Comparison of ENCODE assay signal across 8 cellular contexts in the genomic region with DNA sequence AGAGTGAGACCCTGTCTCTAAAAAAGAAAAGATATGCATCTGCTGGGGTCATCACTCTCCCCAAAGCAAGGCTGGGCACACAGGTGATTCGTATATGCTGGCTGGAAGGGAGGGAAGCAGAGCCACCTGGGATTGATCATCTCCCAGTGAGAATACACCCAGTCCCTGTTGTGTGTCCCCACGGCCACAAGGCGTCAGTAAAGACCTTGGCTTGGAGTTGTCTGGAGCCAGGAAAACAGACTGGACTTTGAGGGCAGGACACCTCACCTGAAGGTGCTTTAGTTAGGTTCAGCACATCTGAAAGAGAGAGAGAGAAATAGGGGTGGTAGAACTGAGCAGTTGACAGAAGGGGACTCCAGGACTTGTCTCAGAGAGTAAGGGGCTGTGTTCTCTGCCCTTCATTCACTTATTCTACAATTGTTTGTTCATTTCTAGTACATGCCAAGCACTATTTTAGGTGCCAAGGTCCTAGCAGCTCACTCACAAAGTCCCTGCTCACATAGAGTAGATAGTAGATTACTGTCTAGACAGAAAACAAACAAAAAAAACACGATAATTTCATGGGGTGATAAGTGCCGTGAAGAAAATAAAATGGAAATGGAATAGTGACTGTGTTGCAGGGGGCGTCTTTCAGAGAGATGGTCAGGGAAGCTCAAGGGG. TPM values are rescaled to one million over a fixed set of nuclear protein-coding genes. Genes with fewer than 3 reads are reported as not detected.
DNase-seq lines count a peak whose midpoint lies in the region; ATAC-seq and TF ChIP-seq lines count a peak whose summit lies in the region.

No MANE protein-coding gene starts in this region.

- TF ChIP-seq CTCF in Loucy (conservative IDR thresholded peaks at IDR 0.05; ENCODE audit: low read length): peak; percentile 94

- H3F3A ChIP-seq in Loucy (ENCODE audit: low read depth): no peaks in the 10 kb centered on the region

- H3K27ac Mint-ChIP-seq in activated CD8-positive, alpha-beta memory T cell treated with anti-CD3 and anti-CD28 coated beads, Interleukin-2, amount 10 ng/mL, durations not matched to agents 7 days and 5 days: no peak overlapping the region

- no peaks in the 10 kb centered on the region for H4K20me1 ChIP-seq in Loucy (ENCODE audit: insufficient read depth, low read length, poor library complexity, severe bottlenecking)

- no peaks in the 10 kb centered on the region for H3K36me3 Mint-ChIP-seq in activated CD8-positive, alpha-beta memory T cell treated with anti-CD3 and anti-CD28 coated beads, Interleukin-2, amount 10 ng/mL, durations not matched to agents 7 days and 5 days

- H3K4me3 Mint-ChIP-seq in activated CD8-positive, alpha-beta memory T cell treated with anti-CD3 and anti-CD28 coated beads, Interleukin-2, amount 10 ng/mL, durations not matched to agents 7 days and 5 days: no peak overlapping the region

- ATAC-seq in GM21447 (IDR thresholded peaks at IDR 0.05; ENCODE audit: unreplicated experiment) (no peak), GM19397 (IDR thresholded peaks at IDR 0.05; ENCODE audit: unreplicated experiment) (no peak)
- ATAC-seq in activated CD8-positive, alpha-beta memory T cell treated with anti-CD3 and anti-CD28 coated beads, Interleukin-2, amount 10 ng/mL, durations not matched to agents 7 days and 5 days: no peak

- H3K79me2 ChIP-seq in Loucy (ENCODE audit: insufficient read depth, low read length): no peaks in the 10 kb centered on the region

- H3K9me3 Mint-ChIP-seq in activated CD8-positive, alpha-beta memory T cell treated with anti-CD3 and anti-CD28 coated beads, Interleukin-2, amount 10 ng/mL, durations not matched to agents 7 days and 5 days (ENCODE audit: low read depth): no peaks in the 10 kb centered on the region

- no peak overlapping the region for H3K9ac ChIP-seq in Loucy (ENCODE audit: low read depth, low read length, poor library complexity, severe bottlenecking)

- no peaks in the 10 kb centered on the region for H3K36me3 ChIP-seq in Loucy (ENCODE audit: insufficient read depth, low read length)

- no peak overlapping the region for H3K4me2 ChIP-seq in Loucy (ENCODE audit: low read depth, low read length, poor library complexity, severe bottlenecking)

- peak overlapping the region; percentile 14; the same call in 1 of the 2 replicates for H2AFZ ChIP-seq in Loucy (ENCODE audit: low read length)

- peaks cover 27% of the 10 kb centered on the region for H3K4me1 Mint-ChIP-seq in activated CD8-positive, alpha-beta memory T cell treated with anti-CD3 and anti-CD28 coated beads, Interleukin-2, amount 10 ng/mL, durations not matched to agents 7 days and 5 days

- H3K9me3 ChIP-seq in Loucy (ENCODE audit: insufficient read depth, low read depth, low read length): no peaks in the 10 kb centered on the region

- H3K9me2 ChIP-seq in Loucy (replicated peaks; ENCODE audit: low read depth, low read length): no peaks in the 10 kb centered on the region

- DNase-seq in ELR (ENCODE audit: low read depth) (peak; percentile 78), RKO (ENCODE audit: low spot score) (peak; percentile 74), epidermal melanocyte (ENCODE audit: insufficient read length, low spot score) (peak; percentile 65), mucosa of gallbladder (ENCODE audit: low spot score) (peak; percentile 72)
- no peak for DNase-seq in activated CD8-positive, alpha-beta memory T cell treated with anti-CD3 and anti-CD28 coated beads, Interleukin-2, amount 10 ng/mL, durations not matched to agents 7 days and 5 days

- no peak overlapping the region for H3K4me3 ChIP-seq in Loucy (ENCODE audit: low read length, poor library complexity, severe bottlenecking)

- no peaks in the 10 kb centered on the region for H3K27me3 ChIP-seq in Loucy (ENCODE audit: insufficient read depth, low read length, poor library complexity, severe bottlenecking)

- no peaks in the 10 kb centered on the region for H3K27me3 Mint-ChIP-seq in activated CD8-positive, alpha-beta memory T cell treated with anti-CD3 and anti-CD28 coated beads, Interleukin-2, amount 10 ng/mL, durations not matched to agents 7 days and 5 days

- H3K4me1 ChIP-seq in Loucy (ENCODE audit: insufficient read depth, low read length, poor library complexity, severe bottlenecking): peaks cover 6% of the 10 kb centered on the region

- CTCF ChIA-PET in activated CD8-positive, alpha-beta memory T cell treated with anti-CD3 and anti-CD28 coated beads, Interleukin-2, amount 10 ng/mL, durations not matched to agents 7 days and 5 days (lab: Charles Lee): interaction anchor here (0.7 to 13.6 kb wide), 14 partner anchors 11 to 180 kb away, joined by 3 to 228 read pairs (median 3); a partner anchor contains a TSS

RNA-seq across cellular contexts. Expression of a gene that starts 13.5 kb away (rescaled TPM):
- total RNA-seq in mucosa of gallbladder: 86.1 TPM
- total RNA-seq in activated CD8-positive, alpha-beta memory T cell treated with anti-CD3 and anti-CD28 coated beads, Interleukin-2, amount 10 ng/mL, durations not matched to agents 7 days and 5 days: 1 to 10 TPM; 2.9 to 4.4 TPM

Comparison
In these comparisons a context has a peak if more than half of its experiments do, and no peak if none do; other contexts are left out.
1. RNA of a gene that starts 13.5 kb away (total RNA-seq): 86.1 TPM in mucosa of gallbladder (single experiment); 2.9 to 4.4 TPM in activated CD8-positive, alpha-beta memory T cell treated with anti-CD3 and anti-CD28 coated beads, Interleukin-2, amount 10 ng/mL, durations not matched to agents 7 days and 5 days; every median in the first group is over 10 times any median in the second.